In genomic region chr7:44776211-44776610, GRCh38 we compare ENCODE assay signal across 28 cellular contexts.
"Had no signal": no experiment of that assay in that cellular context is flagged by ENCODE, and none has a peak within 500 bp of the region (broad histone marks: within the 10 kb centered on the region; RNA-seq: fewer than 3 reads in every experiment).

No MANE protein-coding gene starts in this region.

- H3K4me3 ChIP-seq: Peyer's patch had no signal

- H3K9me3 ChIP-seq: Peyer's patch had no signal

- H3K4me1 ChIP-seq: Peyer's patch had no signal

- DNase-seq: activated CD4-positive, alpha-beta memory T cell treated with anti-CD3 and anti-CD28 coated beads for 36 hours; activated CD4-positive, alpha-beta T cell treated with anti-CD3 and anti-CD28 coated beads, Interleukin-2, amount 10 ng/mL, durations not matched to agents 7 days and 5 days; activated CD4-positive, CD25-positive, alpha-beta regulatory T cell; activated gamma-delta T cell treated with Interleukin-2 at 50 U/mL for 16 hours; activated naive CD4-positive, alpha-beta T cell treated with anti-CD3 and anti-CD28 coated beads, Interleukin-2, amount 10 ng/mL, durations not matched to agents 7 days and 5 days; activated naive CD8-positive, alpha-beta T cell treated with anti-CD3 and anti-CD28 coated beads for 36 hours; activated T-cell treated with anti-CD3 and anti-CD28 coated beads for 4 hours; activated T-cell treated with anti-CD3 and anti-CD28 coated beads, Interleukin-2, amount 50 U/mL, for 48 hours; anterior cingulate cortex; caudate nucleus; Kasumi-1; KBM-7; NCI-H1105 treated with DMSO at 0.1 percent for 48 hours; NCI-H1436 treated with DMSO at 0.1 percent for 48 hours; NCI-H187; NCI-H2081 treated with DMSO at 0.1 percent for 48 hours; NCI-H2171; NCI-H2227 treated with DMSO at 0.1 percent for 48 hours; NCI-H446 treated with DMSO at 0.1 percent for 48 hours; NCI-H524 treated with DMSO at 0.1 percent for 48 hours; NCI-H748 treated with DMSO at 0.1 percent for 48 hours; NK-92 treated with Interleukin-12 subunit alpha and Interleukin-12 subunit beta, amount 100 ng/mL, for 24 hours; OCI-M1; Peyer's patch; Right ventricle myocardium superior; T-helper 17 cell; T-helper 9 cell had no signal

- H3K27ac ChIP-seq: Peyer's patch, RWPE1 had no signal

- H3K27me3 ChIP-seq: Peyer's patch had no signal

- ATAC-seq: T-helper 17 cell had no signal

- H3K36me3 ChIP-seq: Peyer's patch had no signal
